ENCODE assay signal across 32 cellular contexts in genomic region chr5:152608514-152608913, GRCh38.
"Had no signal": no experiment of that assay in that cellular context is flagged by ENCODE, and none has a peak within 500 bp of the region (broad histone marks: within the 10 kb centered on the region; RNA-seq: fewer than 3 reads in every experiment).

No MANE protein-coding gene starts in this region.

- DNase-seq: colonic mucosa; effector CD8-positive, alpha-beta T cell; endodermal cell; foreskin fibroblast; gastrocnemius medialis; hypothalamus; immature natural killer cell; islet precursor cell; kidney glomerular epithelial cell; left colon; mucosa of descending colon; naive B cell; occipital lobe; ovary; posterior cingulate gyrus; psoas muscle; right lobe of liver; small intestine; stimulated activated CD4-positive, alpha-beta T cell treated with anti-CD3 and anti-CD28 coated beads, Interleukin-15, amount 100 ng/mL, for 24 hours; stimulated activated CD4-positive, alpha-beta T cell treated with anti-CD3 and anti-CD28 coated beads, Interleukin-2, amount 100 ng/mL, for 48 hours; stimulated activated naive CD4-positive, alpha-beta T cell; stimulated activated naive CD8-positive, alpha-beta T cell treated with anti-CD3 and anti-CD28 coated beads, Interleukin-15, amount 100 ng/mL, for 72 hours; transverse colon had no signal

- H3K27me3 Mint-ChIP-seq: dendritic cell treated with granulocyte-macrophage colony-stimulating factor and Interleukin-4, amounts not matched to agents 40 ng/mL and 50 ng/mL, for 4 days; naive B cell; natural killer cell treated with Interleukin-12 subunit alpha and Interleukin-12 subunit beta and Interleukin-15 and Interleukin-18, amount 100 ng/mL, for 72 hours; stimulated activated naive CD8-positive, alpha-beta T cell treated with anti-CD3 and anti-CD28 coated beads, Interleukin-15, amount 100 ng/mL, for 72 hours had no signal

- H3K9me3 ChIP-seq: colonic mucosa, gastrocnemius medialis, mucosa of descending colon, ovary, psoas muscle, right lobe of liver, suprapubic skin, transverse colon had no signal

- H3K36me3 Mint-ChIP-seq: immature natural killer cell; memory B cell; mesothelial cell of epicardium; naive B cell; natural killer cell treated with Interleukin-12 subunit alpha and Interleukin-12 subunit beta and Interleukin-15 and Interleukin-18, amount 100 ng/mL, for 72 hours had no signal

- H3K9me3 Mint-ChIP-seq: dendritic cell treated with granulocyte-macrophage colony-stimulating factor and Interleukin-4, amounts not matched to agents 40 ng/mL and 50 ng/mL, for 4 days; memory B cell; stimulated activated naive CD8-positive, alpha-beta T cell treated with anti-CD3 and anti-CD28 coated beads, Interleukin-15, amount 100 ng/mL, for 72 hours had no signal

- ATAC-seq: esophagus mucosa; gastrocnemius medialis; left colon; mucosa of descending colon; natural killer cell treated with Interleukin-12 subunit alpha and Interleukin-12 subunit beta and Interleukin-15 and Interleukin-18, amount 100 ng/mL, for 72 hours; psoas muscle; right lobe of liver; stimulated activated naive CD8-positive, alpha-beta T cell treated with anti-CD3 and anti-CD28 coated beads, Interleukin-15, amount 100 ng/mL, for 72 hours had no signal

- H3K4me3 ChIP-seq: cardiac muscle cell, colonic mucosa, gastrocnemius medialis, lung, mucosa of descending colon, ovary, psoas muscle, right lobe of liver, suprapubic skin, transverse colon had no signal

- H3K27ac ChIP-seq: cardiac muscle cell, colonic mucosa, epithelial cell of prostate, gastrocnemius medialis, ovary, psoas muscle, right lobe of liver, suprapubic skin, transverse colon had no signal

- H3K4me3 Mint-ChIP-seq: dendritic cell treated with granulocyte-macrophage colony-stimulating factor and Interleukin-4, amounts not matched to agents 40 ng/mL and 50 ng/mL, for 4 days; endodermal cell; immature natural killer cell; memory B cell; mesothelial cell of epicardium; naive B cell; natural killer cell treated with Interleukin-12 subunit alpha and Interleukin-12 subunit beta and Interleukin-15 and Interleukin-18, amount 100 ng/mL, for 72 hours; stimulated activated naive CD8-positive, alpha-beta T cell treated with anti-CD3 and anti-CD28 coated beads, Interleukin-15, amount 100 ng/mL, for 72 hours had no signal

- H3K36me3 ChIP-seq: cardiac muscle cell, colonic mucosa, gastrocnemius medialis, ovary, right lobe of liver, suprapubic skin, transverse colon had no signal

- H3K27me3 ChIP-seq: cardiac muscle cell, colonic mucosa, gastrocnemius medialis, ovary, right lobe of liver, suprapubic skin, transverse colon had no signal

- H3K4me1 ChIP-seq: colonic mucosa, gastrocnemius medialis, psoas muscle, right lobe of liver, suprapubic skin, transverse colon had no signal

- H3K27ac Mint-ChIP-seq: dendritic cell treated with granulocyte-macrophage colony-stimulating factor and Interleukin-4, amounts not matched to agents 40 ng/mL and 50 ng/mL, for 4 days; endodermal cell; immature natural killer cell; memory B cell; mesothelial cell of epicardium; natural killer cell treated with Interleukin-12 subunit alpha and Interleukin-12 subunit beta and Interleukin-15 and Interleukin-18, amount 100 ng/mL, for 72 hours; stimulated activated naive CD8-positive, alpha-beta T cell treated with anti-CD3 and anti-CD28 coated beads, Interleukin-15, amount 100 ng/mL, for 72 hours had no signal

- H3K4me1 Mint-ChIP-seq: immature natural killer cell; memory B cell; mesothelial cell of epicardium; naive B cell; stimulated activated naive CD8-positive, alpha-beta T cell treated with anti-CD3 and anti-CD28 coated beads, Interleukin-15, amount 100 ng/mL, for 72 hours had no signal
